1 cellular context compared by ENCODE assay signal in the genomic region with DNA sequence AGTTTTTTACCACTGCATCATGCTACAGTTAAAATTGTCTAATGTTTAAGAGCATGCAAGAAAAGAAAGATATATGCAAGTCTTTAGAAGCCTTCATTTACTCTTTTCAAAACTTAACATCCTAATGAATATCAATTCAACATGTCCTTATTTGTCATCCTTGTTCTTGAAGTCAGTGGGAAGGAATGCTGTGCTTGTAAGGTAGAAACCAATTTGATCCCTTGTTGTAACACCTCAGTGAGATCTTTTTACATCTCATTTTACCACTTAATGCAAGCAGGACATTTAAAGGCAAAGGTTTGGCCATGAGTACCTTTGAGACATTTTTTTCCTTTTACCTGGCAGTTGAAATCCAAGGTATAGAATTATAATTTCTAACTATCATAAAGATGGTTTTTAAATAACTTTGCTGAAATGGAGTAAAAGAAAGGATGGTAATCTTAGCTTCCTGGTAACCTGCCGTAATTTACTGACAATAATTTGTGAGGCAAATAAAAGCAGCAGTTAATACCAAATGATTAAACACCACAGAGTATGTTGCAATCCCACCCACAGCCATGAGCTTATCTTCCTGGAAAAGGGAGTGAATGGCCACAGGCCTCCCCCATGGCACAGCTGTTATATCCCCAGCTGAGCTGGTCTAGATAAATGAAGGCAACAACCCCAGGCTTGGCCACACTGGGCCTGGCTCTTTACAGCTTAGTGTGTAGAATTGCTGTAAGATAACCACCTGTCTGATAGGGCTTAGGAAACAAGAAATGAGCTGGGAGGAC.
TF ChIP-seq lines count a peak whose summit lies in the region.

No MANE protein-coding gene starts in this region.

TF ChIP-seq in K562, 482 proteins besides CTCF, POLR2A, EP300 and RAD21 (continued from another document):
- TF ChIP-seq, protein P1, sequence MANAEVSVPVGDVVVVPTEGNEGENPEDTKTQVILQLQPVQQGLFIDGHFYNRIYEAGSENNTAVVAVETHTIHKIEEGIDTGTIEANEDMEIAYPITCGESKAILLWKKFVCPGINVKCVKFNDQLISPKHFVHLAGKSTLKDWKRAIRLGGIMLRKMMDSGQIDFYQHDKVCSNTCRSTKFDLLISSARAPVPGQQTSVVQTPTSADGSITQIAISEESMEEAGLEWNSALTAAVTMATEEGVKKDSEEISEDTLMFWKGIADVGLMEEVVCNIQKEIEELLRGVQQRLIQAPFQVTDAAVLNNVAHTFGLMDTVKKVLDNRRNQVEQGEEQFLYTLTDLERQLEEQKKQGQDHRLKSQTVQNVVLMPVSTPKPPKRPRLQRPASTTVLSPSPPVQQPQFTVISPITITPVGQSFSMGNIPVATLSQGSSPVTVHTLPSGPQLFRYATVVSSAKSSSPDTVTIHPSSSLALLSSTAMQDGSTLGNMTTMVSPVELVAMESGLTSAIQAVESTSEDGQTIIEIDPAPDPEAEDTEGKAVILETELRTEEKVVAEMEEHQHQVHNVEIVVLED (CRISPR knock-in tag; IDR thresholded peaks at IDR 0.05) = peak; percentile 37; the same call in 1 of the 2 replicates
- TF ChIP-seq MAFF (IDR thresholded peaks at IDR 0.05; ENCODE audit: low read length) (no peak), DIDO1 (tag; IDR thresholded peaks at IDR 0.05; ENCODE audit: low read depth) (peak; percentile 66; the same call in 1 of the 2 replicates)
